ENCODE assay signal across 21 cellular contexts in the genomic region with DNA sequence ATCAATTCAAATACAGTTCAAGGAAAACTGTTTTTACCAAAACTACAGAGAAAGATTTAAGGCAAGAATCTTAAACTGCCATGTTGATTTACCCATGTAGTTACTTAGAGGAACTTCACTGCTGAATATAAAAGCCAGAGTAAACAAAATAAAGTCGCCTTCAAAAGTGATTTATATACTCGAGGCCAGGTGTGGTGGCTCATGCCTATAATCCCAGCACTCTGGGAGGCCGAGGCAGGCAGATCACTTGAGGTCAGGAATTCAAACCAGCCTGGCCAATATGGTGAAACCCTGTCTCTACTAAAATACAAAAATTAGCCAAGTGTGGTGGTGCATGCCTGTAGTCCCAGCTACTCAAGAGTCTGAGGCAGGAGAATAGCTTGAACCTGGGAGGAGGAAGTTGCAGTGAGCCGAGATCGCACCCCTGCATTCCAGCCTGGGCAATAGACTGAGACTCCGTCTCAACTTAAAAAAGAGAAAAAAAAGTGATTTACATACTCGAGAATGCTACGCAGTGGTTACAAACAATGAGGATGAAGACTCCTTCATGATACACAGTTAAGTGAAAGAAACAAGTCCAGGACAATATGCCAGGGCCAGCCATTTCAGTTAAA.
"Had no signal": no experiment of that assay in that cellular context is flagged by ENCODE, and none has a peak within 500 bp of the region (broad histone marks: within the 10 kb centered on the region; RNA-seq: fewer than 3 reads in every experiment).

No MANE protein-coding gene starts in this region.

- H3K4me1 ChIP-seq: gastrocnemius medialis, pancreas, psoas muscle, upper lobe of left lung, uterus had no signal

- H3K36me3 ChIP-seq: gastrocnemius medialis, heart right ventricle, left ventricle myocardium inferior, lower lobe of right lung, pancreas, sigmoid colon, upper lobe of left lung, uterus had no signal

- FAIRE-seq: endometrium, islet of Langerhans, pancreas had no signal

- H3K9me3 ChIP-seq: gastrocnemius medialis, heart right ventricle, left ventricle myocardium inferior, lower lobe of right lung, pancreas, psoas muscle, upper lobe of left lung, uterus had no signal

- H3K27ac ChIP-seq: gastrocnemius medialis, heart right ventricle, left ventricle myocardium inferior, lower lobe of right lung, pancreas, psoas muscle, sigmoid colon, skin epidermis, upper lobe of left lung, uterus had no signal

- DNase-seq: effector memory CD4-positive, alpha-beta T cell; gastrocnemius medialis; heart right ventricle; hypothalamus; kidney glomerular epithelial cell; left ventricle myocardium inferior; lower lobe of right lung; midbrain; naive B cell; occipital lobe; pancreas; psoas muscle; sigmoid colon; stimulated activated CD4-positive, alpha-beta T cell treated with anti-CD3 and anti-CD28 coated beads, Interleukin-12 subunit alpha, Interleukin-12 subunit beta, amount 100 ng/mL, for 4 hours; stimulated activated CD4-positive, alpha-beta T cell treated with anti-CD3 and anti-CD28 coated beads, Interleukin-2, amount 100 ng/mL, for 48 hours; stimulated activated naive CD4-positive, alpha-beta T cell treated with Interleukin-2 at 50 U/mL for 16 hours; upper lobe of left lung; uterus had no signal

- H3K4me3 ChIP-seq: gastrocnemius medialis, heart right ventricle, left ventricle myocardium inferior, lower lobe of right lung, pancreas, psoas muscle, sigmoid colon, skin epidermis, upper lobe of left lung, uterus had no signal

- H3K27me3 ChIP-seq: upper lobe of left lung, uterus had no signal
